In genomic region chr20:64316415-64317083, GRCh38 we compare ENCODE assay signal across 8 cellular contexts.
A peak's percentile ranks its signal among the peaks of the same experiment; 100 is the strongest.
DNase-seq lines count a peak whose midpoint lies in the region; ATAC-seq and TF ChIP-seq lines count a peak whose summit lies in the region.
"Not testable (repeated sequence)": the region's sequence is repeated elsewhere in the genome, so short reads cannot be mapped to it uniquely, and the experiment has no call there.

No MANE protein-coding gene starts in this region.

- H3K14ac ChIP-seq in neuronal stem cell (ENCODE audit: low read length): not testable (repeated sequence)

- not testable (repeated sequence) for H3K27ac Mint-ChIP-seq in T-cell

- H2BK5ac ChIP-seq in neuronal stem cell (ENCODE audit: low read length): not testable (repeated sequence)

- not testable (repeated sequence) for H2AK5ac ChIP-seq in neuronal stem cell (ENCODE audit: low read depth, low read length)

- H4K8ac ChIP-seq in neuronal stem cell (ENCODE audit: low read depth, low read length): not testable (repeated sequence)

- H3K18ac ChIP-seq in neuronal stem cell (ENCODE audit: low read length): not testable (repeated sequence)

- not testable (repeated sequence) for H3K79me1 ChIP-seq in neuronal stem cell (ENCODE audit: low read depth, low read length)

- CTCF ChIA-PET in T-cell (lab: Charles Lee): not testable (repeated sequence)

- not testable (repeated sequence) for H2BK15ac ChIP-seq in neuronal stem cell (ENCODE audit: low read length)

- POLR2A ChIA-PET in T-cell (lab: Charles Lee): not testable (repeated sequence)

- WGBS in neuronal stem cell (ENCODE audit: extremely low coverage in 2 of 2, insufficient read length in 2 of 2, insufficient replicate concordance in 1 of 2), 2 donors: no CpG with 5 or more reads among the region's 87 CpGs

- H3K4me3 ChIP-seq in H7 (ENCODE audit: insufficient read depth, low read depth, low read length): peak overlapping the region; percentile 22; the same call in 1 of the 2 replicates
- H3K4me3 ChIP-seq in endocrine pancreas (ENCODE audit: control insufficient read depth, insufficient read depth, low read length); neuronal stem cell (ENCODE audit: low read length in 2 of 2): not testable (repeated sequence)

- H3K23ac ChIP-seq in neuronal stem cell (ENCODE audit: low read depth, low read length, poor library complexity): not testable (repeated sequence)

- H2BK120ac ChIP-seq in neuronal stem cell (ENCODE audit: low read depth, low read length): not testable (repeated sequence)

- H3K9me3 Mint-ChIP-seq in T-cell; activated T-cell treated with anti-CD3 and anti-CD28 coated beads, Interleukin-2, amount 50 U/mL, for 4 hours: not testable (repeated sequence)

- H3K4me1 Mint-ChIP-seq in T-cell; activated T-cell treated with anti-CD3 and anti-CD28 coated beads, Interleukin-2, amount 50 U/mL, for 4 hours (ENCODE audit: low read depth): not testable (repeated sequence)

- H2BK12ac ChIP-seq in neuronal stem cell (ENCODE audit: low read length): not testable (repeated sequence)

- H3K4ac ChIP-seq in neuronal stem cell (ENCODE audit: low read length): not testable (repeated sequence)

- H3K27me3 Mint-ChIP-seq in T-cell: peaks cover 3 to 30% of the 10 kb centered on the region in 2 donors
- H3K27me3 Mint-ChIP-seq in activated T-cell treated with anti-CD3 and anti-CD28 coated beads, Interleukin-2, amount 50 U/mL, for 4 hours (ENCODE audit: low read depth): peaks cover 19% of the 10 kb centered on the region

- not testable (repeated sequence) for H3K9me3 ChIP-seq in endocrine pancreas (ENCODE audit: control insufficient read depth, low read length); neuronal stem cell (replicated peaks in 1 of 2; ENCODE audit: control insufficient read depth in 2 of 2, insufficient read depth in 1 of 2, low read depth in 1 of 2, low read length in 2 of 2)

- TF ChIP-seq CTCF in AG09319 (IDR thresholded peaks at IDR 0.05; ENCODE audit: low read depth, low read length): peak; percentile 5

- H3K36me3 Mint-ChIP-seq in T-cell; activated T-cell treated with anti-CD3 and anti-CD28 coated beads, Interleukin-2, amount 50 U/mL, for 4 hours (ENCODE audit: insufficient read depth): not testable (repeated sequence)

- H3K27ac ChIP-seq in neuronal stem cell (replicated peaks; ENCODE audit: low read length): not testable (repeated sequence)

- H4K91ac ChIP-seq in neuronal stem cell (ENCODE audit: low read depth, low read length, poor library complexity): not testable (repeated sequence)

- peak overlapping the region; percentile 49 for H3K4me2 ChIP-seq in neuronal stem cell (ENCODE audit: insufficient read depth, low read length, poor library complexity, severe bottlenecking)

- H3K4me1 ChIP-seq in endocrine pancreas (ENCODE audit: control insufficient read depth, insufficient read depth, low read length); neuronal stem cell (ENCODE audit: control insufficient read depth in 2 of 2, insufficient read depth in 1 of 2, low read depth in 1 of 2, low read length in 2 of 2): not testable (repeated sequence)

- not testable (repeated sequence) for H3K4me3 Mint-ChIP-seq in T-cell; activated T-cell treated with anti-CD3 and anti-CD28 coated beads, Interleukin-2, amount 50 U/mL, for 4 hours

- H3K36me3 ChIP-seq in H7 (replicated peaks; ENCODE audit: control insufficient read depth, insufficient read depth, low read length); endocrine pancreas (ENCODE audit: control insufficient read depth, insufficient read depth, low read length); neuronal stem cell (replicated peaks in 1 of 2; ENCODE audit: control insufficient read depth in 2 of 2, insufficient read depth in 2 of 2, low read length in 2 of 2): not testable (repeated sequence)

- H3K9ac ChIP-seq in endocrine pancreas (ENCODE audit: control insufficient read depth, insufficient read depth, low read length): peak overlapping the region; percentile 41
- H3K9ac ChIP-seq in neuronal stem cell (ENCODE audit: low read depth, low read length, poor library complexity): not testable (repeated sequence)

- DNase-seq in AG09319 (ENCODE audit: extremely low read depth, low read depth); neuronal stem cell (ENCODE audit: low spot score): not testable (repeated sequence)
- DNase-seq in H7 (peak; percentile 52), T-cell (peak in 3 of 34 experiments; percentile 4 to 14 (median 13)), inferior parietal cortex (ENCODE audit: extremely low spot score) (peak; percentile 19)
- peak; percentile 60 for DNase-seq in activated T-cell treated with anti-CD3 and anti-CD28 coated beads, Interleukin-2, amount 50 U/mL, for 4 hours
- peak; percentile 58 for DNase-seq in stimulated activated CD8-positive, alpha-beta memory T cell treated with anti-CD3 and anti-CD28 coated beads, Interleukin-12 subunit alpha, Interleukin-12 subunit beta, amount 100 ng/mL, for 4 hours (ENCODE audit: low read depth)

- not testable (repeated sequence) for H2AFZ ChIP-seq in neuronal stem cell (ENCODE audit: low read length)

- peak in 3 of 4 experiments; percentile 44 to 52 (median 47) for ATAC-seq in T-cell (replicated peaks in 1 of 4)
- ATAC-seq in activated T-cell treated with anti-CD3 and anti-CD28 coated beads, Interleukin-2, amount 50 U/mL, for 4 hours: peak; percentile 61 to 65

- peaks cover 14% of the 10 kb centered on the region for H3K27me3 ChIP-seq in H7 (ENCODE audit: control insufficient read depth, insufficient read depth, low read length)
- not testable (repeated sequence) for H3K27me3 ChIP-seq in endocrine pancreas (ENCODE audit: control insufficient read depth, insufficient read depth, low read length)
- peaks cover 0 to 31% (median 11%) of the 10 kb centered on the region in 3 experiments for H3K27me3 ChIP-seq in neuronal stem cell (ENCODE audit: control insufficient read depth in 3 of 3, insufficient read depth in 3 of 3, low read depth in 1 of 3, low read length in 3 of 3)
